In the genomic region with DNA sequence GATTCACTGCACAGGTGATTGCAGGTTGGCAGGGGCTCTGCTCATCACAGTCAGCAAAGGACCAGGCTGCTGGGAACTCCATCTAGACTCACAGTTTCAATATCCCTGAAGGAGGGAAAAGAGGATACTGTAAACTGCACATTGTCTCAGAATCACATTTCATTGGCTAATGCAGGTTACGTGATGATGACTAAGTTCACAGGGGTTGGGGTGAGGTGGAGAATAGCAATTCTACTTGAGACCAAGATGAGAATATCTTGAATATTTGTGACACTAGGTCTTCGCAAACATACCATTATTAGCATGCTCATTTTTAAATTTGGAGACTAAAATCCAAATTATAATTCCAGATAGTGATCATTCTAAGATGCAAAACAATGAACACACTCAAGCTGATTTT, we compare ENCODE assay signal across 22 cellular contexts.
DNase-seq lines count a peak whose midpoint lies in the region; ATAC-seq, FAIRE-seq and TF ChIP-seq lines count a peak whose summit lies in the region.
"Had no signal": no experiment of that assay in that cellular context is flagged by ENCODE, and none has a peak within 500 bp of the region (broad histone marks: within the 10 kb centered on the region; RNA-seq: fewer than 3 reads in every experiment).

No MANE protein-coding gene starts in this region.

- no peaks in the 10 kb centered on the region for H3K79me2 ChIP-seq in K562 (ENCODE audit: control insufficient read depth, insufficient read depth, low read length)
- H3K79me2 ChIP-seq in osteoblast (ENCODE audit: insufficient read depth, low read length) = no peaks in the 10 kb centered on the region

- ATAC-seq in K562 (0 out of 3 replicates have a peak, but pooled peaks have one; percentile 12), Right ventricle myocardium inferior (no peak), HG03571 (IDR thresholded peaks at IDR 0.05; ENCODE audit: unreplicated experiment) (no peak)

- no peak for TF ChIP-seq POLR2A in K562 (conservative IDR thresholded peaks at IDR 0.05)

- DNase-seq in Calu3 (no peak), M059J (ENCODE audit: low read depth) (peak; percentile 60), K562 (ENCODE audit: extremely low read depth in 1 of 4, low spot score in 3 of 4) (no peak), osteoblast (ENCODE audit: insufficient read length, low spot score, missing footprints) (no peak), right atrium auricular region (ENCODE audit: low spot score) (no peak), Right ventricle myocardium inferior (ENCODE audit: missing footprints) (no peak)
- DNase-seq in activated CD4-positive, alpha-beta memory T cell treated with anti-CD3 and anti-CD28 coated beads for 36 hours = no peak
- DNase-seq: DMS79 treated with DMSO at 0.1 percent for 48 hours, GF-D8, GM23248, KG1, NCI-H1092, NCI-H146, NCI-H2081, NCI-H510A, NCI-H774, Peyer's patch, SHP77 had no signal

- H3K4me1 ChIP-seq in K562 (replicated peaks in 1 of 2; ENCODE audit: control insufficient read depth in 2 of 2, insufficient read depth in 2 of 2, low read length in 2 of 2) (peaks cover 0 to 17% of the 10 kb centered on the region in 2 experiments; a peak in 3 of 5 replicates), osteoblast (ENCODE audit: insufficient read depth, low read length) (peaks cover 21% of the 10 kb centered on the region), right atrium auricular region (peaks cover 0 to 5% of the 10 kb centered on the region in 2 donors)

- H2AFZ ChIP-seq in K562 (ENCODE audit: low read depth, low read length) = no peak overlapping the region
- no peak overlapping the region for H2AFZ ChIP-seq in osteoblast (ENCODE audit: low read length)
- H2AFZ ChIP-seq: GM23248 had no signal

- no peaks in the 10 kb centered on the region for H4K20me1 ChIP-seq in K562 (replicated peaks; ENCODE audit: control insufficient read depth, insufficient read depth, low read length)
- no peaks in the 10 kb centered on the region for H4K20me1 ChIP-seq in osteoblast (ENCODE audit: insufficient read depth, low read length)

- BruUV-seq in Calu3 (replicated peaks; lab: Mats Ljungman, UMichigan) = no TSS peak
- no TSS peak for BruUV-seq in K562 (replicated peaks; lab: Mats Ljungman, UMichigan)

- H3K27ac ChIP-seq in K562 (ENCODE audit: extremely low read depth, low read depth, low read length) (no peak overlapping the region), osteoblast (ENCODE audit: low read depth, low read length) (peak overlapping the region; percentile 47), right atrium auricular region (no peak overlapping the region)
- H3K27ac ChIP-seq: GM23248, Peyer's patch had no signal

- peaks cover 37% of the 10 kb centered on the region for H3K4me1 Mint-ChIP-seq in Calu3 (ENCODE audit: low read depth, unreplicated experiment)
- peaks cover 22% of the 10 kb centered on the region for H3K4me1 Mint-ChIP-seq in activated CD4-positive, alpha-beta memory T cell treated with anti-CD3 and anti-CD28 coated beads for 36 hours (ENCODE audit: low read depth)

- H3K4me3 ChIP-seq in K562 (no peak overlapping the region), osteoblast (ENCODE audit: insufficient read depth, low read length) (no peak overlapping the region), right atrium auricular region (no peak overlapping the region)
- H3K4me3 ChIP-seq: GM23248, Peyer's patch had no signal

- in situ Hi-C loops in K562 (cut with MboI) = no loop called here

- no peaks in the 10 kb centered on the region for H3K9me1 ChIP-seq in K562 (ENCODE audit: control insufficient read depth, insufficient read depth, low read length)

- H3K27me3 Mint-ChIP-seq in Calu3 (ENCODE audit: unreplicated experiment) = no peaks in the 10 kb centered on the region
- peaks cover 12% of the 10 kb centered on the region for H3K27me3 Mint-ChIP-seq in activated CD4-positive, alpha-beta memory T cell treated with anti-CD3 and anti-CD28 coated beads for 36 hours

- POLR2A ChIA-PET in K562 (lab: Yijun Ruan, JAX) = interaction anchor here (0.5 kb wide), 1 partner anchor 319 kb away, joined by 4 read pairs; no protein-coding TSS in a partner anchor
- POLR2A ChIA-PET in activated CD4-positive, alpha-beta memory T cell treated with anti-CD3 and anti-CD28 coated beads for 36 hours (lab: Charles Lee) = no interaction called here

- CTCF ChIA-PET in Calu3 (lab: Charles Lee) = no interaction called here
- CTCF ChIA-PET in K562 (lab: Yijun Ruan, JAX; ENCODE audit: low intra/inter-chr PET ratio) = no interaction called here
- CTCF ChIA-PET in activated CD4-positive, alpha-beta memory T cell treated with anti-CD3 and anti-CD28 coated beads for 36 hours (lab: Charles Lee) = interaction anchor here (0.7 kb wide), 1 partner anchor 17 kb away, joined by 3 read pairs; no protein-coding TSS in a partner anchor

- peak; percentile 23 for FAIRE-seq in K562 (lab: Jason Lieb, UNC)
- FAIRE-seq: D721Med, GM12891, GM18507 had no signal

- TF ChIP-seq CTCF in Calu3 (IDR thresholded peaks at IDR 0.05; ENCODE audit: unreplicated experiment) = no peak
- TF ChIP-seq CTCF in K562 (IDR thresholded peaks at IDR 0.05 in 2 of 3, conservative IDR thresholded peaks at IDR 0.05 in 1 of 3; ENCODE audit: insufficient read depth in 2 of 3, low read depth in 1 of 3, low read length in 3 of 3) = no peak
- no peak for TF ChIP-seq CTCF in osteoblast (IDR thresholded peaks at IDR 0.05; ENCODE audit: extremely low read depth, low read depth, low read length)
- TF ChIP-seq CTCF in right atrium auricular region (IDR thresholded peaks at IDR 0.05) = no peak

- H3K27me3 ChIP-seq in K562 (ENCODE audit: control insufficient read depth in 2 of 2, insufficient read depth in 2 of 2, low read length in 2 of 2) (no peaks in the 10 kb centered on the region), osteoblast (ENCODE audit: insufficient read depth, low read length) (no peaks in the 10 kb centered on the region), right atrium auricular region (no peaks in the 10 kb centered on the region)
- H3K27me3 ChIP-seq: Peyer's patch had no signal

- 92% methylated on average over 2 of the region's 2 CpGs for WGBS in K562 (ENCODE audit: insufficient coverage, low coverage, missing lambda C conversion rate)

- H3K4me2 ChIP-seq in K562 (ENCODE audit: insufficient read depth, low read length) = no peak overlapping the region
- no peak overlapping the region for H3K4me2 ChIP-seq in osteoblast (ENCODE audit: insufficient read depth, low read length)

- H3K36me3 Mint-ChIP-seq in Calu3 (ENCODE audit: insufficient read depth, unreplicated experiment) = no peaks in the 10 kb centered on the region
- H3K36me3 Mint-ChIP-seq in activated CD4-positive, alpha-beta memory T cell treated with anti-CD3 and anti-CD28 coated beads for 36 hours = no peaks in the 10 kb centered on the region

- intact Hi-C loops in Calu3 (cut with micrococcal nuclease; ENCODE audit: unreplicated experiment) (loop anchor here (10.0 kb wide), 4 partner anchors 182 to 882 kb away; no protein-coding TSS in a partner anchor), K562 (cut with micrococcal nuclease) (no loop called here), Right ventricle myocardium inferior (cut with DNase I) (no loop called here)
- intact Hi-C loops in activated CD4-positive, alpha-beta memory T cell treated with anti-CD3 and anti-CD28 coated beads for 36 hours (cut with micrococcal nuclease) = loop anchor here (5.0 kb wide), 1 partner anchor 211 kb away; a partner anchor contains a TSS

- TF ChIP-seq RAD21 in K562 (CRISPR knock-in tag; conservative IDR thresholded peaks at IDR 0.05 in 1 of 2, IDR thresholded peaks at IDR 0.05 in 1 of 2) = no peak

- H3K9me3 Mint-ChIP-seq in Calu3 (ENCODE audit: low read depth, unreplicated experiment) = no peaks in the 10 kb centered on the region
- no peaks in the 10 kb centered on the region for H3K9me3 Mint-ChIP-seq in activated CD4-positive, alpha-beta memory T cell treated with anti-CD3 and anti-CD28 coated beads for 36 hours

- no peak overlapping the region for H3K4me3 Mint-ChIP-seq in Calu3 (ENCODE audit: low read depth, unreplicated experiment)
- H3K4me3 Mint-ChIP-seq in activated CD4-positive, alpha-beta memory T cell treated with anti-CD3 and anti-CD28 coated beads for 36 hours = no peak overlapping the region

- H3K9ac ChIP-seq in K562 (ENCODE audit: insufficient read depth in 1 of 2, low read depth in 2 of 2, low read length in 2 of 2) = no peak overlapping the region
- H3K9ac ChIP-seq: GM23248 had no signal

- peak overlapping the region; percentile 63 for H3K27ac Mint-ChIP-seq in Calu3 (ENCODE audit: unreplicated experiment)
- no peak overlapping the region for H3K27ac Mint-ChIP-seq in activated CD4-positive, alpha-beta memory T cell treated with anti-CD3 and anti-CD28 coated beads for 36 hours

- H3K36me3 ChIP-seq in K562 (ENCODE audit: control insufficient read depth, insufficient read depth, low read length) = no peaks in the 10 kb centered on the region
- no peaks in the 10 kb centered on the region for H3K36me3 ChIP-seq in osteoblast (ENCODE audit: insufficient read depth, low read length)
- H3K36me3 ChIP-seq in right atrium auricular region = no peaks in the 10 kb centered on the region
- H3K36me3 ChIP-seq: Peyer's patch had no signal

- no peaks in the 10 kb centered on the region for H3K9me3 ChIP-seq in K562 (replicated peaks; ENCODE audit: control insufficient read depth, insufficient read depth, low read depth, low read length)
- no peaks in the 10 kb centered on the region for H3K9me3 ChIP-seq in osteoblast (ENCODE audit: low read depth, low read length)
- no peaks in the 10 kb centered on the region for H3K9me3 ChIP-seq in right atrium auricular region
- H3K9me3 ChIP-seq: Peyer's patch had no signal

- TF ChIP-seq EP300 in K562 (IDR thresholded peaks at IDR 0.05; ENCODE audit: low read length) = no peak

TF ChIP-seq in K562, 482 proteins besides CTCF, POLR2A, EP300 and RAD21 (continues in another document):
- TF ChIP-seq GABPB2 (CRISPR knock-in tag; conservative IDR thresholded peaks at IDR 0.05) = no peak
- TF ChIP-seq TBP (optimal IDR thresholded peaks at IDR 0.05; ENCODE audit: low read depth, low read length) = no peak
- TF ChIP-seq, protein P1, sequence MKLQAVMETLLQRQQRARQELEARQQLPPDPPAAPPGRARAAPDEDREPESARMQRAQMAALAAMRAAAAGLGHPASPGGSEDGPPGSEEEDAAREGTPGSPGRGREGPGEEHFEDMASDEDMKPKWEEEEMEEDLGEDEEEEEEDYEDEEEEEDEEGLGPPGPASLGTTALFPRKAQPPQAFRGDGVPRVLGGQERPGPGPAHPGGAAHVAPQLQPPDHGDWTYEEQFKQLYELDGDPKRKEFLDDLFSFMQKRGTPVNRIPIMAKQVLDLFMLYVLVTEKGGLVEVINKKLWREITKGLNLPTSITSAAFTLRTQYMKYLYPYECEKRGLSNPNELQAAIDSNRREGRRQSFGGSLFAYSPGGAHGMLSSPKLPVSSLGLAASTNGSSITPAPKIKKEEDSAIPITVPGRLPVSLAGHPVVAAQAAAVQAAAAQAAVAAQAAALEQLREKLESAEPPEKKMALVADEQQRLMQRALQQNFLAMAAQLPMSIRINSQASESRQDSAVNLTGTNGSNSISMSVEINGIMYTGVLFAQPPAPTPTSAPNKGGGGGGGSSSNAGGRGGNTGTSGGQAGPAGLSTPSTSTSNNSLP (IDR thresholded peaks at IDR 0.05; ENCODE audit: borderline replicate concordance, low read depth, low read length) = no peak
- no peak for TF ChIP-seq MAFF (IDR thresholded peaks at IDR 0.05; ENCODE audit: low read length)
- TF ChIP-seq SIN3B (IDR thresholded peaks at IDR 0.05; ENCODE audit: low read depth) = no peak

Comparison
In these comparisons a context has a peak if more than half of its experiments do, and no peak if none do; other contexts are left out.
1. intact Hi-C loops: an anchor here in Calu3 (10.0 kb wide) and activated CD4-positive, alpha-beta memory T cell treated with anti-CD3 and anti-CD28 coated beads for 36 hours (5.0 kb wide); none called in K562 and Right ventricle myocardium inferior.